Comparison of ENCODE assay signal across 8 cellular contexts in the genomic region with DNA sequence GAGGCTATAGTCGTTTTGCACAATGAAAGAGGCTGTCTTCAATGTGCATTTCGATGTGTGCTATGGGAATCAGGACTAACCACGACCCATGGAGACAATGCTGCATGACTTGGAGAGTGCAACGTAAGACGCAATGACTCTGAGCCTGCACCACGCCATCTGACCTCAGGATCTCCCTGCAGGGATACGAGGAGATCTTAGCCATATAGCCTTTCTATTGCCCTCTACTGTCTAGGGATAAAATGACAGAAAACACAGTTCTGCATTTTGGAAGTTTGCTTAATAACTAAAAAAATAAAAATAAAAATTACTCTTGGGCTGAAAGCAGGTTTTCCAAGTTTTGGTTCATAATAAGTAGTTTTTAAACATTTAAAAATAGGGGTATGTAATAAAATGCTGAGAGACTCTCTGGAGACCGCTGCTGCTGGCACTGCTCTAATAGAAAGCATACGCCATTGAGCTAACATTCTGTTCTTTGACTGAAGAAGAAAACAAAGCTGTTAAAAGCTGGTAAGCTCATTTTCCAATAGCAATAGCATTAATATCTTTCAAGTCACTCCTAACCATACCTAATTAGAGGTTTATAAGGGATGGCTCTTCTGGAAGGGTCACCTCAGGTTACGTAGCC.
DNase-seq lines count a peak whose midpoint lies in the region; ATAC-seq and TF ChIP-seq lines count a peak whose summit lies in the region.

No MANE protein-coding gene starts in this region.

- peaks cover 8% of the 10 kb centered on the region for H3F3A ChIP-seq in PC-3 (ENCODE audit: low read length, unreplicated experiment)

- H3K27ac ChIP-seq in PC-3 (ENCODE audit: low read length): no peak overlapping the region

- no peak overlapping the region for H3K4me2 ChIP-seq in PC-3 (ENCODE audit: low read length)

- CTCF ChIA-PET in PC-3 (lab: Charles Lee): interaction anchor here (1.5 kb wide), 1 partner anchor 216 kb away, joined by 3 read pairs; no protein-coding TSS in a partner anchor

- H3K4me1 ChIP-seq in PC-3 (ENCODE audit: insufficient read depth, low read length): peaks cover 41% of the 10 kb centered on the region

- no peak overlapping the region for H3K4me3 ChIP-seq in PC-3 (ENCODE audit: low read length)
- no peak overlapping the region for H3K4me3 ChIP-seq in fibroblast of pulmonary artery (replicated peaks; ENCODE audit: low read depth, low read length)

- POLR2A ChIA-PET in PC-3 (lab: Charles Lee; ENCODE audit: unreplicated experiment): no interaction called here

- H3K27me3 ChIP-seq in PC-3 (ENCODE audit: low read length): no peaks in the 10 kb centered on the region

- no peaks in the 10 kb centered on the region for H4K20me1 ChIP-seq in PC-3 (ENCODE audit: low read length)

- no peak overlapping the region for H2AFZ ChIP-seq in PC-3 (ENCODE audit: low read length)

- intact Hi-C loops in PC-3 (cut with micrococcal nuclease): loop anchor here (5.0 to 10.0 kb wide), 2 partner anchors 56 to 286 kb away; no protein-coding TSS in a partner anchor

- H3K9me3 ChIP-seq in PC-3 (ENCODE audit: low read length): no peaks in the 10 kb centered on the region

- H3K9ac ChIP-seq in PC-3 (ENCODE audit: low read length): no peak overlapping the region

- DNase-seq in PC-3 (peak; percentile 30), fibroblast of pulmonary artery (ENCODE audit: low read depth) (peak; percentile 64), pons (ENCODE audit: low spot score) (peak; percentile 24), kidney glomerular epithelial cell (lab: John Stamatoyannopoulos, UW) (no peak)
- DNase-seq in stimulated activated CD4-positive, alpha-beta T cell treated with anti-CD3 and anti-CD28 coated beads, Interleukin-2, amount 100 ng/mL, for 24 hours: no peak

- no peak for ATAC-seq in PC-3
- ATAC-seq in HG02588 (IDR thresholded peaks at IDR 0.05; ENCODE audit: unreplicated experiment): no peak
- ATAC-seq in GM21528 (IDR thresholded peaks at IDR 0.05; ENCODE audit: low FRiP score, unreplicated experiment): no peak

- BruUV-seq in PC-3 (replicated peaks; lab: Mats Ljungman, UMichigan): no TSS peak

- H3K9me2 ChIP-seq in PC-3 (replicated peaks; ENCODE audit: low read length): no peaks in the 10 kb centered on the region

- no peaks in the 10 kb centered on the region for H3K36me3 ChIP-seq in PC-3 (ENCODE audit: low read depth, low read length)

- peak; percentile 37 for TF ChIP-seq CTCF in GM12873 (IDR thresholded peaks at IDR 0.05; ENCODE audit: insufficient read depth, low read depth, low read length, missing control alignments)
- TF ChIP-seq CTCF in PC-3 (conservative IDR thresholded peaks at IDR 0.05; ENCODE audit: low read depth, low read length): peak; percentile 44
- peak; percentile 48 for TF ChIP-seq CTCF in fibroblast of pulmonary artery (IDR thresholded peaks at IDR 0.05; ENCODE audit: low read length, missing control alignments)

- H3K79me2 ChIP-seq in PC-3 (ENCODE audit: low read length): no peaks in the 10 kb centered on the region

Comparison
In these comparisons a context has a peak if more than half of its experiments do, and no peak if none do; other contexts are left out.
1. DNase-seq: peak in PC-3 (single experiment), fibroblast of pulmonary artery (single experiment) and pons (single experiment); none in stimulated activated CD4-positive, alpha-beta T cell treated with anti-CD3 and anti-CD28 coated beads, Interleukin-2, amount 100 ng/mL, for 24 hours (0 of 2) and kidney glomerular epithelial cell (single experiment).
2. Peak in every context shown above with its lines, with median percentiles within 50 percentile points of each other: CTCF ChIP-seq.